Comparison of ENCODE assay signal across 9 cellular contexts in the genomic region with DNA sequence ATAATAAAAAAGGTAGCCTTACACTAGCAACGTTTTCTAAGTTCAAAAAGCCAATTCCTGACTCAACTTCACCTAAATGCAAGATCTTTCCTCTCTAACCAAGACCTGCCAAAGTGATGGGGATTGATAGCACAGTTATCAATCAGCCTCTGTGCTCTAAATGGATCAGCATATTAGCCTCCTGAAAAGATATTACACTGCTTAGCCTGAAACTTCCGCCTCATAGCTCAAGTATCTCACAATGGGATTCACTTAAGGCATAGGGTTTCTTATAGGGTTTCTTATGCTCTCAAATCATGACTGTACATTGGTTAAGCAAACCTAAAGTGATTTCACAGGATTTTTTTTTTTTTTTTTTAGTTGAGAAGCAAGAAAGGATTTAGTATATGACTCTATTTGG. TPM values are rescaled to one million over a fixed set of nuclear protein-coding genes. Genes with fewer than 3 reads are reported as not detected.
DNase-seq lines count a peak whose midpoint lies in the region; ATAC-seq and TF ChIP-seq lines count a peak whose summit lies in the region.
"Had no signal": no experiment of that assay in that cellular context is flagged by ENCODE, and none has a peak within 500 bp of the region (broad histone marks: within the 10 kb centered on the region; RNA-seq: fewer than 3 reads in every experiment).

No MANE protein-coding gene starts in this region.

- peaks cover 20% of the 10 kb centered on the region for H3F3A ChIP-seq in GM23248 (ENCODE audit: insufficient read depth)

- H3K27me3 ChIP-seq in BLaER1 (no peaks in the 10 kb centered on the region), GM23248 (replicated peaks; ENCODE audit: insufficient read depth) (no peaks in the 10 kb centered on the region)
- H3K27me3 ChIP-seq: SJSA1 had no signal

- in situ Hi-C loops in GM23248 (cut with MboI): no loop called here

- no peak for TF ChIP-seq CTCF in GM20000 (IDR thresholded peaks at IDR 0.05; ENCODE audit: extremely low read depth, missing control alignments)

- peak; percentile 54 to 72 for ATAC-seq in activated naive CD4-positive, alpha-beta T cell treated with anti-CD3 and anti-CD28 coated beads, Interleukin-2, amount 50 U/mL, for 72 hours
- ATAC-seq in naive B cell (ENCODE audit: low read depth in 2 of 2) (no peak), GM19351 (IDR thresholded peaks at IDR 0.05; ENCODE audit: unreplicated experiment) (no peak)

- H3K36me3 Mint-ChIP-seq in activated naive CD4-positive, alpha-beta T cell treated with anti-CD3 and anti-CD28 coated beads, Interleukin-2, amount 50 U/mL, for 72 hours: peaks cover 0 to 8% of the 10 kb centered on the region in 2 donors
- H3K36me3 Mint-ChIP-seq in naive B cell: no peaks in the 10 kb centered on the region

- H3K9me3 ChIP-seq in BLaER1: no peaks in the 10 kb centered on the region
- H3K9me3 ChIP-seq in GM23248 (ENCODE audit: low read depth): no peaks in the 10 kb centered on the region
- H3K9me3 ChIP-seq: SJSA1 had no signal

- H3K9me3 Mint-ChIP-seq in activated naive CD4-positive, alpha-beta T cell treated with anti-CD3 and anti-CD28 coated beads, Interleukin-2, amount 50 U/mL, for 72 hours: no peaks in the 10 kb centered on the region
- H3K9me3 Mint-ChIP-seq in naive B cell: no peaks in the 10 kb centered on the region

- H3K4me2 ChIP-seq in BLaER1: peak overlapping the region; percentile 85
- H3K4me2 ChIP-seq in GM23248 (ENCODE audit: unreplicated experiment): peak overlapping the region; percentile 83

- peaks cover 30 to 36% (median 35%) of the 10 kb centered on the region in 3 donors for H3K4me1 Mint-ChIP-seq in naive B cell

- no peaks in the 10 kb centered on the region for H3K36me3 ChIP-seq in BLaER1
- H3K36me3 ChIP-seq in GM23248 (ENCODE audit: low read depth): no peaks in the 10 kb centered on the region
- H3K36me3 ChIP-seq: SJSA1 had no signal

- H3K4me1 ChIP-seq in BLaER1 (peaks cover 11% of the 10 kb centered on the region), GM23248 (ENCODE audit: insufficient read depth) (peaks cover 23% of the 10 kb centered on the region)
- H3K4me1 ChIP-seq: SJSA1 had no signal

- 47 to 48% methylated on average over 2 of the region's 2 CpGs for WGBS in GM23248 (ENCODE audit: low coverage in 1 of 2, low lambda C conversion rate in 2 of 2, missing lambda C conversion rate in 2 of 2), 2 experiments

- H3K9ac ChIP-seq in BLaER1: no peak overlapping the region
- no peak overlapping the region for H3K9ac ChIP-seq in GM23248

- H3K79me2 ChIP-seq in GM23248 (ENCODE audit: insufficient read depth): no peaks in the 10 kb centered on the region

- no peaks in the 10 kb centered on the region for H3K27me3 Mint-ChIP-seq in naive B cell

- H4K20me1 ChIP-seq in BLaER1 (no peaks in the 10 kb centered on the region), GM23248 (ENCODE audit: insufficient read depth) (no peaks in the 10 kb centered on the region)

- H3K4me3 Mint-ChIP-seq in naive B cell: peak overlapping the region in 7 of 8 donors; percentile 92 to 99 (median 99)

- H3K4me3 ChIP-seq in BLaER1 (no peak overlapping the region), GM23248 (peak overlapping the region; percentile 86)

- H3K27ac Mint-ChIP-seq in activated naive CD4-positive, alpha-beta T cell treated with anti-CD3 and anti-CD28 coated beads, Interleukin-2, amount 50 U/mL, for 72 hours: peak overlapping the region in 1 of 2 donors; percentile 91
- peak overlapping the region in 4 of 6 donors; percentile 38 to 96 (median 72) for H3K27ac Mint-ChIP-seq in naive B cell

- no peaks in the 10 kb centered on the region for H3K9me2 ChIP-seq in GM23248 (ENCODE audit: insufficient read depth)

- H3K27ac ChIP-seq in BLaER1: no peak overlapping the region
- H3K27ac ChIP-seq in GM23248: peak overlapping the region; percentile 15
- H3K27ac ChIP-seq: SJSA1 had no signal

- DNase-seq in GM23248 (no peak), naive B cell (no peak), OCI-M2 (lab: John Stamatoyannopoulos, UW; ENCODE audit: unreplicated experiment) (no peak), OCI-M1 (lab: John Stamatoyannopoulos, UW) (no peak), GM20000 (ENCODE audit: low spot score) (no peak)
- DNase-seq in activated naive CD4-positive, alpha-beta T cell treated with anti-CD3 and anti-CD28 coated beads, Interleukin-2, amount 50 U/mL, for 72 hours (ENCODE audit: low spot score in 2 of 2): no peak

- peak overlapping the region; percentile 92 for H2AFZ ChIP-seq in GM23248

RNA-seq across cellular contexts. Expression of a gene that starts 0.4 kb away (rescaled TPM):
- total RNA-seq in GM23248 (2014; rRNA removed; shearing (Covaris generic)): 3.2 and 3.8 TPM in 2 replicates
- polyA plus RNA-seq in GM23248 (2016; fragmentation: Nextera tagmentation; extraction: Ambion mirVana) (1.7 and 2.8 TPM in 2 replicates), naive B cell (ENCODE audit: low read depth in 6 of 6) (10 to 100 TPM; 16.9 to 31.5 (median 24.7) TPM)
- 1 to 10 TPM; 2.3 to 2.5 TPM for total RNA-seq in activated naive CD4-positive, alpha-beta T cell treated with anti-CD3 and anti-CD28 coated beads, Interleukin-2, amount 50 U/mL, for 72 hours

Comparison
In these comparisons a context has a peak if more than half of its experiments do, and no peak if none do; other contexts are left out.
1. ATAC-seq: peak in activated naive CD4-positive, alpha-beta T cell treated with anti-CD3 and anti-CD28 coated beads, Interleukin-2, amount 50 U/mL, for 72 hours (2 of 2); none in naive B cell (0 of 2) and GM19351 (single experiment).